ENCODE assay signal across 2 cellular contexts in the genomic region with DNA sequence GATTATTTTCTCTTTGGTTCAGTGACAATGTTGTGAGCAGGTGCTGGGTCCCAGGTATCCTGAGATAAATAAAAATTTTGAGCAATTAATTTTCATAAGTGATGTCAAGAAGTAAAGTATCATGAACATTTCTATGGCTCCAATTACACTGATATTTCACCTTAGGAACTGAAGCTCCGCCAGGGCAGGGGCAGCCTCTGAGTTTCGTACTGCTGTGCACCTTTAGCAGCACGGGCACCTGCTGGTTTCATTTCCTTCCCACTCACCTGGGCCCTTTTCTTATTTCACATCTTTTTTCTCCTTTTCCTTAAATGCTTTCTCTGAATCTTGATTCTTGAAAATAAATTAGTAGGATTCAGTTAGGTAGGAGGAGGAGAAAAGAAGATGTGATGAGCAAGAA.
TF ChIP-seq lines count a peak whose summit lies in the region.

No MANE protein-coding gene starts in this region.

TF ChIP-seq in A549, 52 proteins besides CTCF, POLR2A, EP300 and RAD21:
- no peak for TF ChIP-seq KDM1A (IDR thresholded peaks at IDR 0.05; ENCODE audit: low read depth)
- no peak for TF ChIP-seq HOXA7 (CRISPR knock-in tag; IDR thresholded peaks at IDR 0.05)
- TF ChIP-seq ZFP36 (IDR thresholded peaks at IDR 0.05; ENCODE audit: borderline replicate concordance, partially characterized antibody) = no peak

TF ChIP-seq in HepG2, 621 proteins besides CTCF, POLR2A, EP300 and RAD21:
- TF ChIP-seq SRSF9 (IDR thresholded peaks at IDR 0.05; ENCODE audit: borderline replicate concordance, insufficient read depth, low read depth, low read length, poor library complexity, severe bottlenecking) (no peak), THYN1 (CRISPR knock-in tag; IDR thresholded peaks at IDR 0.05; ENCODE audit: borderline replicate concordance, low read depth) (no peak), SMARCE1 (IDR thresholded peaks at IDR 0.05; ENCODE audit: borderline replicate concordance) (no peak), ZNF329 (CRISPR knock-in tag; IDR thresholded peaks at IDR 0.05; ENCODE audit: low read depth) (no peak), ZMYM4 (CRISPR knock-in tag; IDR thresholded peaks at IDR 0.05) (no peak), MATR3 (CRISPR knock-in tag; IDR thresholded peaks at IDR 0.05) (no peak), TBX2 (CRISPR knock-in tag; IDR thresholded peaks at IDR 0.05; ENCODE audit: borderline replicate concordance) (no peak), ZFP1 (CRISPR knock-in tag; IDR thresholded peaks at IDR 0.05) (no peak), U2AF1 (optimal IDR thresholded peaks at IDR 0.05; ENCODE audit: low read depth, low read length) (no peak)
- TF ChIP-seq, protein P1, sequence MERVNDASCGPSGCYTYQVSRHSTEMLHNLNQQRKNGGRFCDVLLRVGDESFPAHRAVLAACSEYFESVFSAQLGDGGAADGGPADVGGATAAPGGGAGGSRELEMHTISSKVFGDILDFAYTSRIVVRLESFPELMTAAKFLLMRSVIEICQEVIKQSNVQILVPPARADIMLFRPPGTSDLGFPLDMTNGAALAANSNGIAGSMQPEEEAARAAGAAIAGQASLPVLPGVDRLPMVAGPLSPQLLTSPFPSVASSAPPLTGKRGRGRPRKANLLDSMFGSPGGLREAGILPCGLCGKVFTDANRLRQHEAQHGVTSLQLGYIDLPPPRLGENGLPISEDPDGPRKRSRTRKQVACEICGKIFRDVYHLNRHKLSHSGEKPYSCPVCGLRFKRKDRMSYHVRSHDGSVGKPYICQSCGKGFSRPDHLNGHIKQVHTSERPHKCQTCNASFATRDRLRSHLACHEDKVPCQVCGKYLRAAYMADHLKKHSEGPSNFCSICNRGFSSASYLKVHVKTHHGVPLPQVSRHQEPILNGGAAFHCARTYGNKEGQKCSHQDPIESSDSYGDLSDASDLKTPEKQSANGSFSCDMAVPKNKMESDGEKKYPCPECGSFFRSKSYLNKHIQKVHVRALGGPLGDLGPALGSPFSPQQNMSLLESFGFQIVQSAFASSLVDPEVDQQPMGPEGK (CRISPR knock-in tag; IDR thresholded peaks at IDR 0.05) = no peak
- TF ChIP-seq, protein P2, sequence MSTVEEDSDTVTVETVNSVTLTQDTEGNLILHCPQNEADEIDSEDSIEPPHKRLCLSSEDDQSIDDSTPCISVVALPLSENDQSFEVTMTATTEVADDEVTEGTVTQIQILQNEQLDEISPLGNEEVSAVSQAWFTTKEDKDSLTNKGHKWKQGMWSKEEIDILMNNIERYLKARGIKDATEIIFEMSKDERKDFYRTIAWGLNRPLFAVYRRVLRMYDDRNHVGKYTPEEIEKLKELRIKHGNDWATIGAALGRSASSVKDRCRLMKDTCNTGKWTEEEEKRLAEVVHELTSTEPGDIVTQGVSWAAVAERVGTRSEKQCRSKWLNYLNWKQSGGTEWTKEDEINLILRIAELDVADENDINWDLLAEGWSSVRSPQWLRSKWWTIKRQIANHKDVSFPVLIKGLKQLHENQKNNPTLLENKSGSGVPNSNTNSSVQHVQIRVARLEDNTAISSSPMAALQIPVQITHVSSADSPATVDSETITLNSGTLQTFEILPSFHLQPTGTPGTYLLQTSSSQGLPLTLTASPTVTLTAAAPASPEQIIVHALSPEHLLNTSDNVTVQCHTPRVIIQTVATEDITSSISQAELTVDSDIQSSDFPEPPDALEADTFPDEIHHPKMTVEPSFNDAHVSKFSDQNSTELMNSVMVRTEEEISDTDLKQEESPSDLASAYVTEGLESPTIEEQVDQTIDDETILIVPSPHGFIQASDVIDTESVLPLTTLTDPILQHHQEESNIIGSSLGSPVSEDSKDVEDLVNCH (CRISPR knock-in tag; IDR thresholded peaks at IDR 0.05) = no peak
- TF ChIP-seq, protein P3, sequence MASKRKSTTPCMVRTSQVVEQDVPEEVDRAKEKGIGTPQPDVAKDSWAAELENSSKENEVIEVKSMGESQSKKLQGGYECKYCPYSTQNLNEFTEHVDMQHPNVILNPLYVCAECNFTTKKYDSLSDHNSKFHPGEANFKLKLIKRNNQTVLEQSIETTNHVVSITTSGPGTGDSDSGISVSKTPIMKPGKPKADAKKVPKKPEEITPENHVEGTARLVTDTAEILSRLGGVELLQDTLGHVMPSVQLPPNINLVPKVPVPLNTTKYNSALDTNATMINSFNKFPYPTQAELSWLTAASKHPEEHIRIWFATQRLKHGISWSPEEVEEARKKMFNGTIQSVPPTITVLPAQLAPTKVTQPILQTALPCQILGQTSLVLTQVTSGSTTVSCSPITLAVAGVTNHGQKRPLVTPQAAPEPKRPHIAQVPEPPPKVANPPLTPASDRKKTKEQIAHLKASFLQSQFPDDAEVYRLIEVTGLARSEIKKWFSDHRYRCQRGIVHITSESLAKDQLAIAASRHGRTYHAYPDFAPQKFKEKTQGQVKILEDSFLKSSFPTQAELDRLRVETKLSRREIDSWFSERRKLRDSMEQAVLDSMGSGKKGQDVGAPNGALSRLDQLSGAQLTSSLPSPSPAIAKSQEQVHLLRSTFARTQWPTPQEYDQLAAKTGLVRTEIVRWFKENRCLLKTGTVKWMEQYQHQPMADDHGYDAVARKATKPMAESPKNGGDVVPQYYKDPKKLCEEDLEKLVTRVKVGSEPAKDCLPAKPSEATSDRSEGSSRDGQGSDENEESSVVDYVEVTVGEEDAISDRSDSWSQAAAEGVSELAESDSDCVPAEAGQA (IDR thresholded peaks at IDR 0.05; ENCODE audit: low read depth) = no peak
- TF ChIP-seq, protein P3 (CRISPR knock-in tag; IDR thresholded peaks at IDR 0.05; ENCODE audit: borderline replicate concordance) = no peak
- TF ChIP-seq, protein P4, sequence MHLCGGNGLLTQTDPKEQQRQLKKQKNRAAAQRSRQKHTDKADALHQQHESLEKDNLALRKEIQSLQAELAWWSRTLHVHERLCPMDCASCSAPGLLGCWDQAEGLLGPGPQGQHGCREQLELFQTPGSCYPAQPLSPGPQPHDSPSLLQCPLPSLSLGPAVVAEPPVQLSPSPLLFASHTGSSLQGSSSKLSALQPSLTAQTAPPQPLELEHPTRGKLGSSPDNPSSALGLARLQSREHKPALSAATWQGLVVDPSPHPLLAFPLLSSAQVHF (CRISPR knock-in tag; IDR thresholded peaks at IDR 0.05) = no peak
- TF ChIP-seq, protein P5, sequence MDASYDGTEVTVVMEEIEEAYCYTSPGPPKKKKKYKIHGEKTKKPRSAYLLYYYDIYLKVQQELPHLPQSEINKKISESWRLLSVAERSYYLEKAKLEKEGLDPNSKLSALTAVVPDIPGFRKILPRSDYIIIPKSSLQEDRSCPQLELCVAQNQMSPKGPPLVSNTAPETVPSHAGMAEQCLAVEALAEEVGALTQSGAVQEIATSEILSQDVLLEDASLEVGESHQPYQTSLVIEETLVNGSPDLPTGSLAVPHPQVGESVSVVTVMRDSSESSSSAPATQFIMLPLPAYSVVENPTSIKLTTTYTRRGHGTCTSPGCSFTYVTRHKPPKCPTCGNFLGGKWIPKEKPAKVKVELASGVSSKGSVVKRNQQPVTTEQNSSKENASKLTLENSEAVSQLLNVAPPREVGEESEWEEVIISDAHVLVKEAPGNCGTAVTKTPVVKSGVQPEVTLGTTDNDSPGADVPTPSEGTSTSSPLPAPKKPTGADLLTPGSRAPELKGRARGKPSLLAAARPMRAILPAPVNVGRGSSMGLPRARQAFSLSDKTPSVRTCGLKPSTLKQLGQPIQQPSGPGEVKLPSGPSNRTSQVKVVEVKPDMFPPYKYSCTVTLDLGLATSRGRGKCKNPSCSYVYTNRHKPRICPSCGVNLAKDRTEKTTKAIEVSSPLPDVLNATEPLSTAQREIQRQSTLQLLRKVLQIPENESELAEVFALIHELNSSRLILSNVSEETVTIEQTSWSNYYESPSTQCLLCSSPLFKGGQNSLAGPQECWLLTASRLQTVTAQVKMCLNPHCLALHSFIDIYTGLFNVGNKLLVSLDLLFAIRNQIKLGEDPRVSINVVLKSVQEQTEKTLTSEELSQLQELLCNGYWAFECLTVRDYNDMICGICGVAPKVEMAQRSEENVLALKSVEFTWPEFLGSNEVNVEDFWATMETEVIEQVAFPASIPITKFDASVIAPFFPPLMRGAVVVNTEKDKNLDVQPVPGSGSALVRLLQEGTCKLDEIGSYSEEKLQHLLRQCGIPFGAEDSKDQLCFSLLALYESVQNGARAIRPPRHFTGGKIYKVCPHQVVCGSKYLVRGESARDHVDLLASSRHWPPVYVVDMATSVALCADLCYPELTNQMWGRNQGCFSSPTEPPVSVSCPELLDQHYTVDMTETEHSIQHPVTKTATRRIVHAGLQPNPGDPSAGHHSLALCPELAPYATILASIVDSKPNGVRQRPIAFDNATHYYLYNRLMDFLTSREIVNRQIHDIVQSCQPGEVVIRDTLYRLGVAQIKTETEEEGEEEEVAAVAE (CRISPR knock-in tag; IDR thresholded peaks at IDR 0.05; ENCODE audit: borderline replicate concordance) = no peak
- TF ChIP-seq, protein P6, sequence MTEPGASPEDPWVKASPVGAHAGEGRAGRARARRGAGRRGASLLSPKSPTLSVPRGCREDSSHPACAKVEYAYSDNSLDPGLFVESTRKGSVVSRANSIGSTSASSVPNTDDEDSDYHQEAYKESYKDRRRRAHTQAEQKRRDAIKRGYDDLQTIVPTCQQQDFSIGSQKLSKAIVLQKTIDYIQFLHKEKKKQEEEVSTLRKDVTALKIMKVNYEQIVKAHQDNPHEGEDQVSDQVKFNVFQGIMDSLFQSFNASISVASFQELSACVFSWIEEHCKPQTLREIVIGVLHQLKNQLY (CRISPR knock-in tag; IDR thresholded peaks at IDR 0.05) = no peak
- TF ChIP-seq, protein P7, sequence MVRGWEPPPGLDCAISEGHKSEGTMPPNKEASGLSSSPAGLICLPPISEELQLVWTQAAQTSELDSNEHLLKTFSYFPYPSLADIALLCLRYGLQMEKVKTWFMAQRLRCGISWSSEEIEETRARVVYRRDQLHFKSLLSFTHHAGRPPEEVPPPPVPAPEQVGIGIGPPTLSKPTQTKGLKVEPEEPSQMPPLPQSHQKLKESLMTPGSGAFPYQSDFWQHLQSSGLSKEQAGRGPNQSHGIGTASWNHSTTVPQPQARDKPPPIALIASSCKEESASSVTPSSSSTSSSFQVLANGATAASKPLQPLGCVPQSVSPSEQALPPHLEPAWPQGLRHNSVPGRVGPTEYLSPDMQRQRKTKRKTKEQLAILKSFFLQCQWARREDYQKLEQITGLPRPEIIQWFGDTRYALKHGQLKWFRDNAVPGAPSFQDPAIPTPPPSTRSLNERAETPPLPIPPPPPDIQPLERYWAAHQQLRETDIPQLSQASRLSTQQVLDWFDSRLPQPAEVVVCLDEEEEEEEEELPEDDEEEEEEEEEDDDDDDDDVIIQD (CRISPR knock-in tag; IDR thresholded peaks at IDR 0.05; ENCODE audit: low read depth) = no peak
- TF ChIP-seq, protein P8, sequence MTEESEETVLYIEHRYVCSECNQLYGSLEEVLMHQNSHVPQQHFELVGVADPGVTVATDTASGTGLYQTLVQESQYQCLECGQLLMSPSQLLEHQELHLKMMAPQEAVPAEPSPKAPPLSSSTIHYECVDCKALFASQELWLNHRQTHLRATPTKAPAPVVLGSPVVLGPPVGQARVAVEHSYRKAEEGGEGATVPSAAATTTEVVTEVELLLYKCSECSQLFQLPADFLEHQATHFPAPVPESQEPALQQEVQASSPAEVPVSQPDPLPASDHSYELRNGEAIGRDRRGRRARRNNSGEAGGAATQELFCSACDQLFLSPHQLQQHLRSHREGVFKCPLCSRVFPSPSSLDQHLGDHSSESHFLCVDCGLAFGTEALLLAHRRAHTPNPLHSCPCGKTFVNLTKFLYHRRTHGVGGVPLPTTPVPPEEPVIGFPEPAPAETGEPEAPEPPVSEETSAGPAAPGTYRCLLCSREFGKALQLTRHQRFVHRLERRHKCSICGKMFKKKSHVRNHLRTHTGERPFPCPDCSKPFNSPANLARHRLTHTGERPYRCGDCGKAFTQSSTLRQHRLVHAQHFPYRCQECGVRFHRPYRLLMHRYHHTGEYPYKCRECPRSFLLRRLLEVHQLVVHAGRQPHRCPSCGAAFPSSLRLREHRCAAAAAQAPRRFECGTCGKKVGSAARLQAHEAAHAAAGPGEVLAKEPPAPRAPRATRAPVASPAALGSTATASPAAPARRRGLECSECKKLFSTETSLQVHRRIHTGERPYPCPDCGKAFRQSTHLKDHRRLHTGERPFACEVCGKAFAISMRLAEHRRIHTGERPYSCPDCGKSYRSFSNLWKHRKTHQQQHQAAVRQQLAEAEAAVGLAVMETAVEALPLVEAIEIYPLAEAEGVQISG (CRISPR knock-in tag; IDR thresholded peaks at IDR 0.05) = no peak
TF ChIP-seq in HepG2: peak in this region for 0.
